In genomic region chr14:24816929-24817637, GRCh38 we compare ENCODE assay signal across 1 cellular context.
TF ChIP-seq lines count a peak whose summit lies in the region.

No MANE protein-coding gene starts in this region.

TF ChIP-seq in HepG2, 621 proteins besides CTCF, POLR2A, EP300 and RAD21 (continued from another document and continues in another):
- TF ChIP-seq, protein P1, sequence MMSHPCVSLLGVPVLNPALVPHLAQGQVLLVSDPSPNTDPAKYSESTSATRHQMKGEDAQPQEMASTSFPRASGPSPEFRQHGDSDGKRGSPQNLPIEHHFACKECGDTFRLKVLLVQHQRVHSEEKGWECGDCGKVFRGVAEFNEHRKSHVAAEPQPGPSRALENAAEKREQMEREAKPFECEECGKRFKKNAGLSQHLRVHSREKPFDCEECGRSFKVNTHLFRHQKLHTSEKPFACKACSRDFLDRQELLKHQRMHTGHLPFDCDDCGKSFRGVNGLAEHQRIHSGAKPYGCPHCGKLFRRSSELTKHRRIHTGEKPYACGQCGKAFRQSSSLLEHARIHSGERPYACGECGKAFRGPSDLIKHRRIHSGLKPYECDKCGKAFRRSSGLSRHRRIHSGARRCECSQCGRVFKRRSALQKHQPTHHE (CRISPR knock-in tag; IDR thresholded peaks at IDR 0.05; ENCODE audit: borderline replicate concordance) = peak; percentile 73; the same call in 1 of the 2 replicates
- peak; percentile 93; the same call in 1 of the 2 replicates for TF ChIP-seq SATB2 (CRISPR knock-in tag; IDR thresholded peaks at IDR 0.05)
- peak; percentile 74 for TF ChIP-seq ATF1 (CRISPR knock-in tag; IDR thresholded peaks at IDR 0.05)
- TF ChIP-seq, protein P2, sequence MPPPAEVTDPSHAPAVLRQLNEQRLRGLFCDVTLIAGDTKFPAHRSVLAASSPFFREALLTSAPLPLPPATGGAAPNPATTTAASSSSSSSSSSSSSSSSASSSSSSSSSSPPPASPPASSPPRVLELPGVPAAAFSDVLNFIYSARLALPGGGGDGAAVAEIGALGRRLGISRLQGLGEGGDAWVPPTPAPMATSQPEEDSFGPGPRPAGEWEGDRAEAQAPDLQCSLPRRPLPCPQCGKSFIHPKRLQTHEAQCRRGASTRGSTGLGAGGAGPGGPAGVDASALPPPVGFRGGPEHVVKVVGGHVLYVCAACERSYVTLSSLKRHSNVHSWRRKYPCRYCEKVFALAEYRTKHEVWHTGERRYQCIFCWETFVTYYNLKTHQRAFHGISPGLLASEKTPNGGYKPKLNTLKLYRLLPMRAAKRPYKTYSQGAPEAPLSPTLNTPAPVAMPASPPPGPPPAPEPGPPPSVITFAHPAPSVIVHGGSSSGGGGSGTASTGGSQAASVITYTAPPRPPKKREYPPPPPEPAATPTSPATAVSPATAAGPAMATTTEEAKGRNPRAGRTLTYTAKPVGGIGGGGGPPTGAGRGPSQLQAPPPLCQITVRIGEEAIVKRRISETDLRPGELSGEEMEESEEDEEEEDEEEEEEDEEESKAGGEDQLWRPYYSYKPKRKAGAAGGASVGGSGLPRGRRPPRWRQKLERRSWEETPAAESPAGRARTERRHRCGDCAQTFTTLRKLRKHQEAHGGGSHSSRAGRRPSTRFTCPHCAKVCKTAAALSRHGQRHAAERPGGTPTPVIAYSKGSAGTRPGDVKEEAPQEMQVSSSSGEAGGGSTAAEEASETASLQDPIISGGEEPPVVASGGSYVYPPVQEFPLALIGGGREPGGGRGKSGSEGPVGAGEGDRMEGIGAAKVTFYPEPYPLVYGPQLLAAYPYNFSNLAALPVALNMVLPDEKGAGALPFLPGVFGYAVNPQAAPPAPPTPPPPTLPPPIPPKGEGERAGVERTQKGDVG (CRISPR knock-in tag; IDR thresholded peaks at IDR 0.05; ENCODE audit: borderline replicate concordance) = no peak
- TF ChIP-seq NFE2L2 (IDR thresholded peaks at IDR 0.05; ENCODE audit: low read length) = peak; percentile 20; the same call in 1 of the 2 replicates
- no peak for TF ChIP-seq DNMT3B (CRISPR knock-in tag; conservative IDR thresholded peaks at IDR 0.05)
- peak; percentile 11; the same call in 1 of the 2 replicates for TF ChIP-seq THAP11 (CRISPR knock-in tag; IDR thresholded peaks at IDR 0.05)
- peak; percentile 46; the same call in 1 of the 2 replicates for TF ChIP-seq ZSCAN29 (CRISPR knock-in tag; conservative IDR thresholded peaks at IDR 0.05)
- no peak for TF ChIP-seq KLF6 (CRISPR knock-in tag; IDR thresholded peaks at IDR 0.05)
- peak; percentile 55 for TF ChIP-seq ZNF549 (CRISPR knock-in tag; IDR thresholded peaks at IDR 0.05)
- TF ChIP-seq, protein P3, sequence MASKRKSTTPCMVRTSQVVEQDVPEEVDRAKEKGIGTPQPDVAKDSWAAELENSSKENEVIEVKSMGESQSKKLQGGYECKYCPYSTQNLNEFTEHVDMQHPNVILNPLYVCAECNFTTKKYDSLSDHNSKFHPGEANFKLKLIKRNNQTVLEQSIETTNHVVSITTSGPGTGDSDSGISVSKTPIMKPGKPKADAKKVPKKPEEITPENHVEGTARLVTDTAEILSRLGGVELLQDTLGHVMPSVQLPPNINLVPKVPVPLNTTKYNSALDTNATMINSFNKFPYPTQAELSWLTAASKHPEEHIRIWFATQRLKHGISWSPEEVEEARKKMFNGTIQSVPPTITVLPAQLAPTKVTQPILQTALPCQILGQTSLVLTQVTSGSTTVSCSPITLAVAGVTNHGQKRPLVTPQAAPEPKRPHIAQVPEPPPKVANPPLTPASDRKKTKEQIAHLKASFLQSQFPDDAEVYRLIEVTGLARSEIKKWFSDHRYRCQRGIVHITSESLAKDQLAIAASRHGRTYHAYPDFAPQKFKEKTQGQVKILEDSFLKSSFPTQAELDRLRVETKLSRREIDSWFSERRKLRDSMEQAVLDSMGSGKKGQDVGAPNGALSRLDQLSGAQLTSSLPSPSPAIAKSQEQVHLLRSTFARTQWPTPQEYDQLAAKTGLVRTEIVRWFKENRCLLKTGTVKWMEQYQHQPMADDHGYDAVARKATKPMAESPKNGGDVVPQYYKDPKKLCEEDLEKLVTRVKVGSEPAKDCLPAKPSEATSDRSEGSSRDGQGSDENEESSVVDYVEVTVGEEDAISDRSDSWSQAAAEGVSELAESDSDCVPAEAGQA (IDR thresholded peaks at IDR 0.05; ENCODE audit: low read depth) = 0 out of 2 replicates have a peak, but pooled peaks have one; percentile 50
- TF ChIP-seq, protein P3 (CRISPR knock-in tag; IDR thresholded peaks at IDR 0.05; ENCODE audit: borderline replicate concordance) = peak; percentile 69; the same call in 1 of the 2 replicates
- peak; percentile 78 for TF ChIP-seq FOSL2 (CRISPR knock-in tag; IDR thresholded peaks at IDR 0.05)
- no peak for TF ChIP-seq ZBTB8A (CRISPR knock-in tag; IDR thresholded peaks at IDR 0.05; ENCODE audit: borderline replicate concordance, low read depth)
- TF ChIP-seq ZNF747 (CRISPR knock-in tag; IDR thresholded peaks at IDR 0.05; ENCODE audit: borderline replicate concordance) = peak; percentile 9; the same call in 1 of the 2 replicates
- TF ChIP-seq MBNL3 (CRISPR knock-in tag; conservative IDR thresholded peaks at IDR 0.05) = no peak
- TF ChIP-seq ATAD3A (CRISPR knock-in tag; IDR thresholded peaks at IDR 0.05) = no peak
- peak; percentile 26 for TF ChIP-seq ZNF543 (CRISPR knock-in tag; IDR thresholded peaks at IDR 0.05)
- no peak for TF ChIP-seq ERF (CRISPR knock-in tag; IDR thresholded peaks at IDR 0.05)
- no peak for TF ChIP-seq U2AF2 (IDR thresholded peaks at IDR 0.05; ENCODE audit: low read depth, low read length)
- peak; percentile 77; the same call in 1 of the 2 replicates for TF ChIP-seq RXRA (CRISPR knock-in tag; IDR thresholded peaks at IDR 0.05)
- 0 out of 2 replicates have a peak, but pooled peaks have one; percentile 28 for TF ChIP-seq RFXANK (CRISPR knock-in tag; IDR thresholded peaks at IDR 0.05)
- peak; percentile 93 for TF ChIP-seq ZNF629 (CRISPR knock-in tag; conservative IDR thresholded peaks at IDR 0.05)
- no peak for TF ChIP-seq ZNF678 (CRISPR knock-in tag; IDR thresholded peaks at IDR 0.05)
- TF ChIP-seq PPARG (CRISPR knock-in tag; conservative IDR thresholded peaks at IDR 0.05) = peak; percentile 66; the same call in 1 of the 2 replicates
- peak; percentile 75 for TF ChIP-seq FOXO1 (CRISPR knock-in tag; IDR thresholded peaks at IDR 0.05)
- 0 out of 2 replicates have a peak, but pooled peaks have one; percentile 11 for TF ChIP-seq ARNTL (CRISPR knock-in tag; IDR thresholded peaks at IDR 0.05)
- TF ChIP-seq GLI4 (CRISPR knock-in tag; IDR thresholded peaks at IDR 0.05; ENCODE audit: borderline replicate concordance) = 0 out of 2 replicates have a peak, but pooled peaks have one; percentile 11
- peak; percentile 70 for TF ChIP-seq PHF21A (CRISPR knock-in tag; IDR thresholded peaks at IDR 0.05)
- no peak for TF ChIP-seq HOXA7 (CRISPR knock-in tag; IDR thresholded peaks at IDR 0.05)
- no peak for TF ChIP-seq KDM2A (CRISPR knock-in tag; IDR thresholded peaks at IDR 0.05; ENCODE audit: borderline replicate concordance, low read depth)
- peak; percentile 39; the same call in 1 of the 2 replicates for TF ChIP-seq TBX2 (CRISPR knock-in tag; IDR thresholded peaks at IDR 0.05; ENCODE audit: borderline replicate concordance)
- TF ChIP-seq TIGD3 (CRISPR knock-in tag; IDR thresholded peaks at IDR 0.05; ENCODE audit: borderline replicate concordance) = 0 out of 2 replicates have a peak, but pooled peaks have one; percentile 26
- TF ChIP-seq ZBTB7A (CRISPR knock-in tag; IDR thresholded peaks at IDR 0.05) = peak; percentile 85; the same call in 1 of the 2 replicates
- peak; percentile 23; the same call in 1 of the 2 replicates for TF ChIP-seq RBFOX2 (IDR thresholded peaks at IDR 0.05; ENCODE audit: low read depth, low read length)
- TF ChIP-seq SIX4 (CRISPR knock-in tag; IDR thresholded peaks at IDR 0.05) = peak; percentile 76
- peak; percentile 92 for TF ChIP-seq RARA (CRISPR knock-in tag; IDR thresholded peaks at IDR 0.05)
- peak; percentile 61; the same call in 1 of the 2 replicates for TF ChIP-seq GATA4 (IDR thresholded peaks at IDR 0.05; ENCODE audit: borderline replicate concordance, low read depth)
- no peak for TF ChIP-seq ZNF205 (CRISPR knock-in tag; IDR thresholded peaks at IDR 0.05)
- 0 out of 2 replicates have a peak, but pooled peaks have one; percentile 62 for TF ChIP-seq MIER2 (CRISPR knock-in tag; IDR thresholded peaks at IDR 0.05)
- TF ChIP-seq ZNF607 (CRISPR knock-in tag; IDR thresholded peaks at IDR 0.05; ENCODE audit: borderline replicate concordance) = no peak
- TF ChIP-seq ZNF589 (CRISPR knock-in tag; conservative IDR thresholded peaks at IDR 0.05) = 0 out of 2 replicates have a peak, but pooled peaks have one; percentile 16
- 0 out of 2 replicates have a peak, but pooled peaks have one; percentile 52 for TF ChIP-seq ZNF354B (CRISPR knock-in tag; IDR thresholded peaks at IDR 0.05)
- TF ChIP-seq, protein P4, sequence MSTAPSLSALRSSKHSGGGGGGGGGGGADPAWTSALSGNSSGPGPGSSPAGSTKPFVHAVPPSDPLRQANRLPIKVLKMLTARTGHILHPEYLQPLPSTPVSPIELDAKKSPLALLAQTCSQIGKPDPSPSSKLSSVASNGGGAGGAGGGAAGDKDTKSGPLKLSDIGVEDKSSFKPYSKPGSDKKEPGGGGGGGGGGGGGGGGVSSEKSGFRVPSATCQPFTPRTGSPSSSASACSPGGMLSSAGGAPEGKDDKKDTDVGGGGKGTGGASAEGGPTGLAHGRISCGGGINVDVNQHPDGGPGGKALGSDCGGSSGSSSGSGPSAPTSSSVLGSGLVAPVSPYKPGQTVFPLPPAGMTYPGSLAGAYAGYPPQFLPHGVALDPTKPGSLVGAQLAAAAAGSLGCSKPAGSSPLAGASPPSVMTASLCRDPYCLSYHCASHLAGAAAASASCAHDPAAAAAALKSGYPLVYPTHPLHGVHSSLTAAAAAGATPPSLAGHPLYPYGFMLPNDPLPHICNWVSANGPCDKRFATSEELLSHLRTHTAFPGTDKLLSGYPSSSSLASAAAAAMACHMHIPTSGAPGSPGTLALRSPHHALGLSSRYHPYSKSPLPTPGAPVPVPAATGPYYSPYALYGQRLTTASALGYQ (CRISPR knock-in tag; IDR thresholded peaks at IDR 0.05) = peak; percentile 91; the same call in 1 of the 2 replicates
- TF ChIP-seq EHMT2 (IDR thresholded peaks at IDR 0.05; ENCODE audit: borderline replicate concordance, low read depth, low read length) = peak; percentile 7; the same call in 1 of the 2 replicates
- TF ChIP-seq ZSCAN30 (CRISPR knock-in tag; IDR thresholded peaks at IDR 0.05) = 0 out of 2 replicates have a peak, but pooled peaks have one; percentile 44
- TF ChIP-seq ARID2 (CRISPR knock-in tag; IDR thresholded peaks at IDR 0.05; ENCODE audit: borderline replicate concordance) = no peak
- TF ChIP-seq SOX6 (IDR thresholded peaks at IDR 0.05) = no peak
- TF ChIP-seq SOX6 (CRISPR knock-in tag; IDR thresholded peaks at IDR 0.05) = peak; percentile 97
- TF ChIP-seq POGZ (CRISPR knock-in tag; IDR thresholded peaks at IDR 0.05) = peak; percentile 84
- peak; percentile 46; the same call in 1 of the 2 replicates for TF ChIP-seq ZNF780A (CRISPR knock-in tag; IDR thresholded peaks at IDR 0.05)
- TF ChIP-seq ZMAT3 (CRISPR knock-in tag; conservative IDR thresholded peaks at IDR 0.05) = peak; percentile 38; the same call in 1 of the 2 replicates
- TF ChIP-seq SUZ12 (IDR thresholded peaks at IDR 0.05; ENCODE audit: low read depth, low read length) = no peak
- TF ChIP-seq ZNF766 (CRISPR knock-in tag; IDR thresholded peaks at IDR 0.05; ENCODE audit: borderline replicate concordance) = peak; percentile 79; the same call in 1 of the 2 replicates
- TF ChIP-seq, protein P5, sequence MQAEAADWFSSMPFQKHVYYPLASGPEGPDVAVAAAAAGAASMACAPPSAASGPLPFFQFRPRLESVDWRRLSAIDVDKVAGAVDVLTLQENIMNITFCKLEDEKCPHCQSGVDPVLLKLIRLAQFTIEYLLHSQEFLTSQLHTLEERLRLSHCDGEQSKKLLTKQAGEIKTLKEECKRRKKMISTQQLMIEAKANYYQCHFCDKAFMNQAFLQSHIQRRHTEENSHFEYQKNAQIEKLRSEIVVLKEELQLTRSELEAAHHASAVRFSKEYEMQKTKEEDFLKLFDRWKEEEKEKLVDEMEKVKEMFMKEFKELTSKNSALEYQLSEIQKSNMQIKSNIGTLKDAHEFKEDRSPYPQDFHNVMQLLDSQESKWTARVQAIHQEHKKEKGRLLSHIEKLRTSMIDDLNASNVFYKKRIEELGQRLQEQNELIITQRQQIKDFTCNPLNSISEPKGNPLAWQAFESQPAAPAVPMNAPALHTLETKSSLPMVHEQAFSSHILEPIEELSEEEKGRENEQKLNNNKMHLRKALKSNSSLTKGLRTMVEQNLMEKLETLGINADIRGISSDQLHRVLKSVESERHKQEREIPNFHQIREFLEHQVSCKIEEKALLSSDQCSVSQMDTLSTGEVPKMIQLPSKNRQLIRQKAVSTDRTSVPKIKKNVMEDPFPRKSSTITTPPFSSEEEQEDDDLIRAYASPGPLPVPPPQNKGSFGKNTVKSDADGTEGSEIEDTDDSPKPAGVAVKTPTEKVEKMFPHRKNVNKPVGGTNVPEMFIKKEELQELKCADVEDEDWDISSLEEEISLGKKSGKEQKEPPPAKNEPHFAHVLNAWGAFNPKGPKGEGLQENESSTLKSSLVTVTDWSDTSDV (CRISPR knock-in tag; IDR thresholded peaks at IDR 0.05) = no peak
- peak; percentile 97 for TF ChIP-seq HNRNPUL1 (IDR thresholded peaks at IDR 0.05; ENCODE audit: low read depth, low read length)
